In the genomic region with DNA sequence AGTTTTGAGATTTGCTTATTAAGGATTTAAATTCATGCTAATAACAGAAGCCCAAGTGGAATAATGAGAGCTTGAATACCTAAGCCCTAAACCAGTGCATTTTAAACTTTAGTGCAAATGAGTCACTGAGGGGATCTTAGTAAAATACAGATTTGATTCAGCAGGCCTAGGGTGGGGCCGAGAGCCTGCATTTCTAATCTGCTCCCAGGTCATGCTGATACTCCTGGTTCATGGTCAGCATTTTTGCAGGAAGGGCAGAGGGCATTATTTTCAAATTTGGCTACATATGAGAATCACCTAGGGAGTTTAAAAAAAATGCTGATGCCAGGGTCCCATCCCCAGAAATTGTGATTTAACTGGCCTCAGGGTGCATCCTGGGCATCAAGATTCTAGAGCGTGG, we compare ENCODE assay signal across 16 cellular contexts. TPM values are rescaled to one million over a fixed set of nuclear protein-coding genes. Genes with fewer than 3 reads are reported as not detected.
DNase-seq lines count a peak whose midpoint lies in the region; ATAC-seq and TF ChIP-seq lines count a peak whose summit lies in the region.
"Had no signal": no experiment of that assay in that cellular context is flagged by ENCODE, and none has a peak within 500 bp of the region (broad histone marks: within the 10 kb centered on the region; RNA-seq: fewer than 3 reads in every experiment).

No MANE protein-coding gene starts in this region.

- no peak overlapping the region for H2BK5ac ChIP-seq in mesenchymal stem cell (ENCODE audit: low read depth, low read length, poor library complexity, severe bottlenecking)

- no peak overlapping the region for H2BK12ac ChIP-seq in mesenchymal stem cell (ENCODE audit: low read length in 2 of 2)

- H3K27me3 ChIP-seq in breast epithelium (no peaks in the 10 kb centered on the region), RWPE2 (ENCODE audit: insufficient read depth, poor library complexity, severe bottlenecking) (no peaks in the 10 kb centered on the region), mesenchymal stem cell (ENCODE audit: control insufficient read depth in 1 of 2, insufficient read depth in 1 of 2, low read length in 2 of 2) (no peaks in the 10 kb centered on the region), A673 (replicated peaks; ENCODE audit: insufficient read depth, low read depth, low read length, poor library complexity) (no peaks in the 10 kb centered on the region)
- H3K27me3 ChIP-seq: SJSA1 had no signal

- no peak overlapping the region for H3K23ac ChIP-seq in mesenchymal stem cell (ENCODE audit: low read length in 2 of 2)

- H3K9me3 ChIP-seq in breast epithelium (no peaks in the 10 kb centered on the region), RWPE2 (ENCODE audit: severe bottlenecking) (no peaks in the 10 kb centered on the region), mesenchymal stem cell (ENCODE audit: control insufficient read depth, low read length) (no peaks in the 10 kb centered on the region), A673 (ENCODE audit: low read depth, low read length, poor library complexity, severe bottlenecking) (no peaks in the 10 kb centered on the region)
- H3K9me3 ChIP-seq: SJSA1 had no signal

- no peak for TF ChIP-seq CTCF in MCF 10A (IDR thresholded peaks at IDR 0.05; ENCODE audit: unreplicated experiment)
- no peak for TF ChIP-seq CTCF in breast epithelium (IDR thresholded peaks at IDR 0.05)
- no peak for TF ChIP-seq CTCF in RWPE2 (IDR thresholded peaks at IDR 0.05; ENCODE audit: poor library complexity, severe bottlenecking)
- no peak for TF ChIP-seq CTCF in glutamatergic neuron (IDR thresholded peaks at IDR 0.05; ENCODE audit: partially characterized antibody, unreplicated experiment)
- TF ChIP-seq CTCF in A673 (conservative IDR thresholded peaks at IDR 0.05; ENCODE audit: low read depth, low read length) = no peak

- DNase-seq in MCF 10A (ENCODE audit: unreplicated experiment) (no peak), breast epithelium (ENCODE audit: low spot score in 2 of 2) (no peak), RWPE2 (ENCODE audit: low spot score) (no peak), mesenchymal stem cell (no peak), glutamatergic neuron (no peak), A673 (ENCODE audit: low spot score) (no peak), SW 1271 (lab: John Stamatoyannopoulos, UW) (no peak)
- DNase-seq: ACHN; Calu3; CD4-positive, alpha-beta T cell; NCI-H1930; NCI-H446 treated with DMSO at 0.1 percent for 48 hours; NCI-H748 treated with DMSO at 0.1 percent for 48 hours had no signal

- H3K4me2 ChIP-seq in mesenchymal stem cell (ENCODE audit: low read length, poor library complexity, severe bottlenecking) = no peak overlapping the region

- peak overlapping the region; percentile 44 for H3K27ac Mint-ChIP-seq in MCF 10A (ENCODE audit: low read depth, unreplicated experiment)
- no peak overlapping the region for H3K27ac Mint-ChIP-seq in glutamatergic neuron (ENCODE audit: unreplicated experiment)
- H3K27ac Mint-ChIP-seq: CD4-positive, alpha-beta T cell had no signal

- POLR2A ChIA-PET in MCF 10A (lab: Yijun Ruan, JAX) (interaction anchor here (0.6 to 1.4 kb wide), 7 partner anchors 8 to 493 kb away, joined by 3 to 4 read pairs (median 3); no protein-coding TSS in a partner anchor), A673 (lab: Charles Lee; ENCODE audit: low non-redundant PET) (no interaction called here)

- peak overlapping the region; percentile 28 for H3K9ac ChIP-seq in mesenchymal stem cell (ENCODE audit: low read length)

- H3K27ac ChIP-seq in breast epithelium = no peak overlapping the region
- H3K27ac ChIP-seq in RWPE2 (ENCODE audit: poor library complexity, severe bottlenecking) = peak overlapping the region; percentile 72
- H3K27ac ChIP-seq in mesenchymal stem cell (ENCODE audit: low read length, poor library complexity, severe bottlenecking) = no peak overlapping the region
- H3K27ac ChIP-seq in A673 (ENCODE audit: low read depth, low read length, poor library complexity, severe bottlenecking) = no peak overlapping the region
- H3K27ac ChIP-seq: HL-60, SJSA1 had no signal

- TF ChIP-seq POLR2A in breast epithelium (IDR thresholded peaks at IDR 0.05) = no peak

- no peak overlapping the region for H2BK120ac ChIP-seq in mesenchymal stem cell (ENCODE audit: low read depth, low read length)

- H3K36me3 Mint-ChIP-seq in MCF 10A (ENCODE audit: insufficient read depth, unreplicated experiment) = peaks cover 7% of the 10 kb centered on the region
- H3K36me3 Mint-ChIP-seq in glutamatergic neuron (ENCODE audit: unreplicated experiment) = peaks cover 17% of the 10 kb centered on the region

- H4K8ac ChIP-seq in mesenchymal stem cell (ENCODE audit: low read length) = no peak overlapping the region

- H3K4me1 Mint-ChIP-seq in MCF 10A (ENCODE audit: insufficient read depth, unreplicated experiment) (peaks cover 9% of the 10 kb centered on the region), glutamatergic neuron (ENCODE audit: low read depth, unreplicated experiment) (no peaks in the 10 kb centered on the region)

- no peak overlapping the region for H3K18ac ChIP-seq in mesenchymal stem cell (ENCODE audit: low read depth in 1 of 2, low read length in 2 of 2)

- H3K9me3 Mint-ChIP-seq in MCF 10A (ENCODE audit: unreplicated experiment) = peaks cover 19% of the 10 kb centered on the region
- peaks cover 6% of the 10 kb centered on the region for H3K9me3 Mint-ChIP-seq in glutamatergic neuron (ENCODE audit: unreplicated experiment)
- H3K9me3 Mint-ChIP-seq: CD4-positive, alpha-beta T cell had no signal

- H3K4me3 Mint-ChIP-seq in MCF 10A (ENCODE audit: unreplicated experiment) = no peak overlapping the region
- H3K4me3 Mint-ChIP-seq in glutamatergic neuron (ENCODE audit: unreplicated experiment) = no peak overlapping the region
- H3K4me3 Mint-ChIP-seq: CD4-positive, alpha-beta T cell had no signal

- no peak overlapping the region for H2AFZ ChIP-seq in mesenchymal stem cell (ENCODE audit: low read depth, low read length)

- H2BK15ac ChIP-seq in mesenchymal stem cell (ENCODE audit: low read depth, poor library complexity, severe bottlenecking) = no peak overlapping the region

- intact Hi-C loops in MCF 10A (cut with micrococcal nuclease) (no loop called here), breast epithelium (cut with DNase I; ENCODE audit: low total_unique reads) (loop anchor here (10.0 kb wide), 1 partner anchor 215 kb away; no protein-coding TSS in a partner anchor), A673 (cut with micrococcal nuclease; ENCODE audit: unreplicated experiment) (no loop called here)

- CTCF ChIA-PET in MCF 10A (lab: Yijun Ruan, JAX) = interaction anchor here (0.6 to 8.4 kb wide), 8 partner anchors 16 to 407 kb away, joined by 3 to 146 read pairs (median 4); no protein-coding TSS in a partner anchor
- CTCF ChIA-PET in A673 (lab: Charles Lee) = no interaction called here

- no peak overlapping the region for H3K4ac ChIP-seq in mesenchymal stem cell (ENCODE audit: low read depth in 1 of 2, low read length in 2 of 2)

- no peak overlapping the region for H3K14ac ChIP-seq in mesenchymal stem cell (ENCODE audit: low read length in 2 of 2)

- H3K36me3 ChIP-seq in breast epithelium (no peaks in the 10 kb centered on the region), RWPE2 (ENCODE audit: low read depth) (no peaks in the 10 kb centered on the region; the same call in 1 of the 2 replicates), mesenchymal stem cell (ENCODE audit: control insufficient read depth in 1 of 2, insufficient read depth in 2 of 2, low read depth in 1 of 2, low read length in 2 of 2) (peaks cover 0 to 4% of the 10 kb centered on the region in 2 experiments), A673 (ENCODE audit: insufficient read depth, low read length, poor library complexity, severe bottlenecking) (no peaks in the 10 kb centered on the region)
- H3K36me3 ChIP-seq: SJSA1 had no signal

- H3K4me1 ChIP-seq in breast epithelium = no peaks in the 10 kb centered on the region
- H3K4me1 ChIP-seq in RWPE2 (ENCODE audit: insufficient read depth, poor library complexity, severe bottlenecking) = peaks cover 10% of the 10 kb centered on the region
- H3K4me1 ChIP-seq in mesenchymal stem cell (ENCODE audit: control insufficient read depth, insufficient read depth, low read depth, low read length) = peaks cover 2% of the 10 kb centered on the region
- H3K4me1 ChIP-seq in A673 (ENCODE audit: insufficient read depth, low read length, poor library complexity, severe bottlenecking) = no peaks in the 10 kb centered on the region

- H3K4me3 ChIP-seq in breast epithelium (no peak overlapping the region), RWPE2 (ENCODE audit: severe bottlenecking) (no peak overlapping the region), mesenchymal stem cell (ENCODE audit: insufficient read depth in 1 of 2, low read depth in 1 of 2, low read length in 2 of 2) (peak overlapping the region in 1 of 2 experiments; percentile 5), A673 (ENCODE audit: low read depth, low read length, poor library complexity, severe bottlenecking) (no peak overlapping the region)
- H3K4me3 ChIP-seq: K562, SJSA1 had no signal

- no peaks in the 10 kb centered on the region for H3K79me1 ChIP-seq in mesenchymal stem cell (replicated peaks; ENCODE audit: low read length, poor library complexity, severe bottlenecking)

- no peak overlapping the region for H2AK5ac ChIP-seq in mesenchymal stem cell (ENCODE audit: low read length, severe bottlenecking)

- peak; percentile 21; the same call in 1 of the 3 replicates for ATAC-seq in RWPE2 (ENCODE audit: low read depth)
- ATAC-seq: K562 had no signal

- BruUV-seq in MCF 10A (replicated peaks; lab: Mats Ljungman, UMichigan) (no TSS peak), A673 (replicated peaks; lab: Mats Ljungman, UMichigan) (no TSS peak)

- H3K27me3 Mint-ChIP-seq in MCF 10A (ENCODE audit: insufficient read depth, unreplicated experiment) = no peaks in the 10 kb centered on the region
- no peaks in the 10 kb centered on the region for H3K27me3 Mint-ChIP-seq in glutamatergic neuron (ENCODE audit: unreplicated experiment)
- H3K27me3 Mint-ChIP-seq: CD4-positive, alpha-beta T cell had no signal

- 91% methylated on average over 2 of the region's 2 CpGs for WGBS in mesenchymal stem cell

- no peak overlapping the region for H4K91ac ChIP-seq in mesenchymal stem cell (ENCODE audit: low read length)

RNA-seq across cellular contexts. Expression of a gene that starts 39.2 kb away (rescaled TPM):
- total RNA-seq in MCF 10A (2022) = 78.1 and 96.5 TPM in 2 replicates
- 10 to 100 TPM; 28.2 to 38.3 (median 30.5) TPM for total RNA-seq in breast epithelium
- 56.4 TPM for polyA plus RNA-seq in mesenchymal stem cell (2013, experiment 1 of 2)
- polyA plus RNA-seq in mesenchymal stem cell (2013, experiment 2 of 2) = 56.9 TPM
- total RNA-seq in glutamatergic neuron (ENCODE audit: unreplicated experiment) = 54.0 TPM
- total RNA-seq in A673 (2021) = 78.4 and 102 TPM in 2 replicates
